In the genomic region with DNA sequence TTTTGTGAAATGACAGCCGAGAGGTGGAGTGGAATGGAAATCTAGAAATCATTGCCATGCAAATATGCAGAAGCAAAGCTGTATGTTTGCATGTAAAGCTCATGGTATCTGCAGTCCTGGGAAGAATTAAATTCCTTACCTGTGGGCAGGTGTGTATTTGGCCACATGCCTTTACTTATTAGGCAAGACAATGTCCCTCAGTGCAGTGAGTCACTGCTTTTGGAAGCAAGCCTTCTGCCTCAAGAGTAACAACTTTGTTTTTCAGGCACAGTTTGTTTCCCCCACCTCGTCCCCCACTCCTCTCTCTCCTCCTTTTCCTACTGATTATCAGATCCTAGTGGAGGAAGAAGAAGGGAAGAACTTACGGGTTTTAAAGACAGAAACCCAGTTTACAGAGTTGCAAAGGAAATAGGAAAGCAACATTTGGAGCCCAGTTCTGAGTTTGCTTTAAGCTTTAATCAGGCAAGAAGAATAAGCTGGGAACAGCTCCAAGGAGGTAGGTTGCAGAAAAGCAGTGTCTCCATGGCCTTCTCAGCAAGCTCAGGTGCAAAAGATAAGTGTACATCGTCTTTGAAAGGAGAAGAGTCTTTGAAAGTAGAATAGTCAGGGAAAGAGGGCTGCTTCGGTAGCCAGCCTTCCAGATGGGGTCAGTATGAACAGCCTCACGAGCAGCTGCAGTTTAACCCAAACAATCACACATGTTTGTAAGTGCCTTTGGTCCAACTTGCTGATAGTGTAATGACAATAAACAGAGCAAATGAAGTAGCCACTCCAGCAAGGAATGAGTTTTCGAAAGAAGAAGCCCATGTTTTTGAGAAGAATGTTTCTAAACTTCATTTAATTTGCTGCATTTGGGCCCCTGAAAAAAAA, we compare ENCODE assay signal across 14 cellular contexts.
DNase-seq lines count a peak whose midpoint lies in the region; ATAC-seq, FAIRE-seq and TF ChIP-seq lines count a peak whose summit lies in the region.
"Had no signal": no experiment of that assay in that cellular context is flagged by ENCODE, and none has a peak within 500 bp of the region (broad histone marks: within the 10 kb centered on the region; RNA-seq: fewer than 3 reads in every experiment).

No MANE protein-coding gene starts in this region.

- POLR2A ChIA-PET in A549 (lab: Yijun Ruan, JAX) = no interaction called here

- intact Hi-C loops in testis (cut with DNase I; ENCODE audit: low total_unique reads) = no loop called here

- TF ChIP-seq CTCF in A549 (IDR thresholded peaks at IDR 0.05) = no peak
- no peak for TF ChIP-seq CTCF in endodermal cell (conservative IDR thresholded peaks at IDR 0.05)
- no peak for TF ChIP-seq CTCF in testis (IDR thresholded peaks at IDR 0.05)

- H3K4me3 Mint-ChIP-seq in endodermal cell = no peak overlapping the region
- no peak overlapping the region for H3K4me3 Mint-ChIP-seq in natural killer cell treated with Interleukin-12 subunit alpha and Interleukin-12 subunit beta and Interleukin-15 and Interleukin-18, amount 100 ng/mL, for 72 hours
- H3K4me3 Mint-ChIP-seq: activated T-cell treated with anti-CD3 and anti-CD28 coated beads, Interleukin-2, amount 50 U/mL, for 24 hours; B cell had no signal

- H3K9ac ChIP-seq in endodermal cell (ENCODE audit: extremely low read depth, low read length, poor library complexity, severe bottlenecking) = no peak overlapping the region
- H3K9ac ChIP-seq: GM23248 had no signal

- no peak for TF ChIP-seq RAD21 in A549 (conservative IDR thresholded peaks at IDR 0.05 in 1 of 2, IDR thresholded peaks at IDR 0.05 in 1 of 2)

- TF ChIP-seq EP300 in A549 (IDR thresholded peaks at IDR 0.05) = no peak

- H3K36me3 Mint-ChIP-seq in endodermal cell (ENCODE audit: low read depth) = no peaks in the 10 kb centered on the region
- H3K36me3 Mint-ChIP-seq in natural killer cell treated with Interleukin-12 subunit alpha and Interleukin-12 subunit beta and Interleukin-15 and Interleukin-18, amount 100 ng/mL, for 72 hours = no peaks in the 10 kb centered on the region

- no peaks in the 10 kb centered on the region for H3K27me3 Mint-ChIP-seq in endodermal cell (ENCODE audit: insufficient read depth)
- peaks cover 0 to 12% of the 10 kb centered on the region in 2 donors for H3K27me3 Mint-ChIP-seq in natural killer cell treated with Interleukin-12 subunit alpha and Interleukin-12 subunit beta and Interleukin-15 and Interleukin-18, amount 100 ng/mL, for 72 hours
- H3K27me3 Mint-ChIP-seq: activated T-cell treated with anti-CD3 and anti-CD28 coated beads, Interleukin-2, amount 50 U/mL, for 24 hours; B cell had no signal

- H3K27ac Mint-ChIP-seq in endodermal cell = peak overlapping the region; percentile 76
- H3K27ac Mint-ChIP-seq in natural killer cell treated with Interleukin-12 subunit alpha and Interleukin-12 subunit beta and Interleukin-15 and Interleukin-18, amount 100 ng/mL, for 72 hours = no peak overlapping the region
- H3K27ac Mint-ChIP-seq: activated T-cell treated with anti-CD3 and anti-CD28 coated beads, Interleukin-2, amount 50 U/mL, for 24 hours; B cell had no signal

- H3K4me3 ChIP-seq in A549 (no peak overlapping the region), endodermal cell (ENCODE audit: low read length) (no peak overlapping the region), mesodermal cell (ENCODE audit: extremely low read depth, insufficient read depth, low read length, poor library complexity, severe bottlenecking) (no peak overlapping the region), testis (no peak overlapping the region)
- H3K4me3 ChIP-seq: GM23248, spleen had no signal

- FAIRE-seq in A549 (lab: Jason Lieb, UNC) = no peak

- CTCF ChIA-PET in A549 (lab: Yijun Ruan, JAX) = no interaction called here

- peaks cover 9% of the 10 kb centered on the region; the same call in 2 of the 3 replicates for H3K4me1 ChIP-seq in A549
- H3K4me1 ChIP-seq in endodermal cell (ENCODE audit: control insufficient read depth, insufficient read depth, low read length) = peaks cover 9% of the 10 kb centered on the region
- H3K4me1 ChIP-seq in mesodermal cell (ENCODE audit: control insufficient read depth, insufficient read depth, low read length, poor library complexity, severe bottlenecking) = peaks cover 13% of the 10 kb centered on the region
- H3K4me1 ChIP-seq in testis = no peaks in the 10 kb centered on the region
- H3K4me1 ChIP-seq: spleen had no signal

- ATAC-seq in A549 (no peak), GM19395 (IDR thresholded peaks at IDR 0.05; ENCODE audit: unreplicated experiment) (no peak)
- no peak for ATAC-seq in natural killer cell treated with Interleukin-12 subunit alpha and Interleukin-12 subunit beta and Interleukin-15 and Interleukin-18, amount 100 ng/mL, for 72 hours
- ATAC-seq: Panc1 had no signal

- peak overlapping the region; percentile 31 for H3K4me2 ChIP-seq in A549

- H3K9me3 ChIP-seq in A549 = no peaks in the 10 kb centered on the region
- H3K9me3 ChIP-seq in endodermal cell (ENCODE audit: control insufficient read depth, low read length) = no peaks in the 10 kb centered on the region
- H3K9me3 ChIP-seq in mesodermal cell (ENCODE audit: control insufficient read depth, low read length) = no peaks in the 10 kb centered on the region
- H3K9me3 ChIP-seq in testis = no peaks in the 10 kb centered on the region
- H3K9me3 ChIP-seq: spleen had no signal

- peak overlapping the region; percentile 18 to 19; a peak in 2 of 6 replicates for H3K27ac ChIP-seq in A549
- H3K27ac ChIP-seq in endodermal cell (ENCODE audit: low read depth, low read length) = no peak overlapping the region
- peak overlapping the region; percentile 38 for H3K27ac ChIP-seq in mesodermal cell (ENCODE audit: low read depth, low read length, severe bottlenecking)
- H3K27ac ChIP-seq in testis = no peak overlapping the region
- H3K27ac ChIP-seq: GM23248, spleen had no signal

- DNase-seq in A549 (ENCODE audit: low read depth in 1 of 2, low spot score in 1 of 2) = peak in 1 of 2 experiments; percentile 4
- peak; percentile 66 for DNase-seq in LHCN-M2 (ENCODE audit: low read depth)
- peak; percentile 66 for DNase-seq in endodermal cell
- no peak for DNase-seq in natural killer cell treated with Interleukin-12 subunit alpha and Interleukin-12 subunit beta and Interleukin-15 and Interleukin-18, amount 100 ng/mL, for 72 hours (ENCODE audit: low spot score)
- no peak for DNase-seq in testis
- no peak for DNase-seq in epidermal melanocyte (ENCODE audit: insufficient read length, low spot score)
- DNase-seq: activated T-cell treated with anti-CD3 and anti-CD28 coated beads, Interleukin-2, amount 50 U/mL, for 24 hours; GM23248; MV-4-11; spleen had no signal

- H3K36me3 ChIP-seq in endodermal cell (ENCODE audit: control insufficient read depth, insufficient read depth, low read length) (no peaks in the 10 kb centered on the region), mesodermal cell (ENCODE audit: control insufficient read depth, insufficient read depth, low read length) (no peaks in the 10 kb centered on the region), testis (ENCODE audit: low read depth, missing control alignments) (no peaks in the 10 kb centered on the region)
- H3K36me3 ChIP-seq: spleen had no signal

- peaks cover 35% of the 10 kb centered on the region for H3K4me1 Mint-ChIP-seq in endodermal cell
- no peaks in the 10 kb centered on the region for H3K4me1 Mint-ChIP-seq in natural killer cell treated with Interleukin-12 subunit alpha and Interleukin-12 subunit beta and Interleukin-15 and Interleukin-18, amount 100 ng/mL, for 72 hours (ENCODE audit: low read depth in 2 of 2)
- H3K4me1 Mint-ChIP-seq: B cell had no signal

- H3K27me3 ChIP-seq in endodermal cell (ENCODE audit: control insufficient read depth, insufficient read depth, low read length, poor library complexity, severe bottlenecking) (no peaks in the 10 kb centered on the region), testis (no peaks in the 10 kb centered on the region)
- H3K27me3 ChIP-seq: spleen had no signal

- 57% methylated on average over 7 of the region's 7 CpGs for WGBS in A549 (ENCODE audit: missing lambda C conversion rate)
- 64 to 66% methylated on average over 6 of the region's 7 CpGs for WGBS in endodermal cell (ENCODE audit: insufficient coverage in 1 of 2, insufficient read length in 1 of 2), 2 experiments
- WGBS in mesodermal cell (ENCODE audit: insufficient coverage in 2 of 2), 2 experiments = 46 to 87% methylated on average over 3 of the region's 7 CpGs
- 44 to 55% methylated on average over 7 of the region's 7 CpGs for WGBS in testis, 2 donors

- peaks cover 2% of the 10 kb centered on the region for H3K9me3 Mint-ChIP-seq in endodermal cell
- H3K9me3 Mint-ChIP-seq in natural killer cell treated with Interleukin-12 subunit alpha and Interleukin-12 subunit beta and Interleukin-15 and Interleukin-18, amount 100 ng/mL, for 72 hours = no peaks in the 10 kb centered on the region
- H3K9me3 Mint-ChIP-seq: activated T-cell treated with anti-CD3 and anti-CD28 coated beads, Interleukin-2, amount 50 U/mL, for 24 hours had no signal

- TF ChIP-seq POLR2A in A549 (IDR thresholded peaks at IDR 0.05; ENCODE audit: low read length) (no peak), testis (IDR thresholded peaks at IDR 0.05) (no peak)

TF ChIP-seq in A549, 52 proteins besides CTCF, POLR2A, EP300 and RAD21:
- TF ChIP-seq CEBPB (IDR thresholded peaks at IDR 0.05) (peak in 1 of 2 experiments; percentile 27; a peak in 1 of 4 replicates), FOSL2 (IDR thresholded peaks at IDR 0.05) (no peak), FOSL2 (CRISPR knock-in tag; IDR thresholded peaks at IDR 0.05) (no peak), JUNB (IDR thresholded peaks at IDR 0.05) (0 out of 2 replicates have a peak, but pooled peaks have one; percentile 24)

Comparison
In these comparisons a context has a peak if more than half of its experiments do, and no peak if none do; other contexts are left out.
1. DNase-seq: peak in LHCN-M2 (single experiment) and endodermal cell (single experiment); none in natural killer cell treated with Interleukin-12 subunit alpha and Interleukin-12 subunit beta and Interleukin-15 and Interleukin-18, amount 100 ng/mL, for 72 hours (single experiment), testis (single experiment) and epidermal melanocyte (single experiment).
2. H3K27ac ChIP-seq: peak in A549 (2 of 2) and mesodermal cell (single experiment); none in endodermal cell (single experiment) and testis (0 of 2).